In the genomic region with DNA sequence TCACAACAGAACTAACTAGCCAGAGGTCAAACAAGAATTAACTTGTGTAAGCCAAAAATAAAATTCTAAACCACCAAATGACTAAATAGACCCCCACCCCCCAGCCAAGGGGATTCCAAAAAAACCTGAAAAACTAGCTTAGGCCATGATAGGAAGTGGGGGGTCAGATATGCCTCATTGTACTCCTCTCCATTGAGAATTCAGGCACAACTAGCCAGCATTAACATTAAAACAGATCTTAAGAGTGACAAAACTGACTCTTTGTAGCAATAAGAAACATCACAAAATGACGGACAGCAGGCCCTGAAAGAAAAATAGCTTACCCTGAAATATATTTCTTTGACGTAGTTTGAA, we compare ENCODE assay signal across 14 cellular contexts.
"Had no signal": no experiment of that assay in that cellular context is flagged by ENCODE, and none has a peak within 500 bp of the region (broad histone marks: within the 10 kb centered on the region; RNA-seq: fewer than 3 reads in every experiment).

No MANE protein-coding gene starts in this region.

- ATAC-seq: esophagus mucosa; stimulated activated naive CD8-positive, alpha-beta T cell treated with anti-CD3 and anti-CD28 coated beads, Interleukin-15, amount 100 ng/mL, for 72 hours had no signal

- H3K9me3 ChIP-seq: breast epithelium, vagina had no signal

- H3K27ac Mint-ChIP-seq: activated naive CD8-positive, alpha-beta T cell treated with anti-CD3 and anti-CD28 coated beads for 36 hours; activated T-cell treated with anti-CD3 and anti-CD28 coated beads, Interleukin-2, amount 50 U/mL, for 24 hours; memory B cell; stimulated activated naive CD8-positive, alpha-beta T cell treated with anti-CD3 and anti-CD28 coated beads, Interleukin-15, amount 100 ng/mL, for 72 hours had no signal

- H3K36me3 Mint-ChIP-seq: activated naive CD8-positive, alpha-beta T cell treated with anti-CD3 and anti-CD28 coated beads for 36 hours; memory B cell had no signal

- H3K36me3 ChIP-seq: breast epithelium, vagina had no signal

- H3K9me3 Mint-ChIP-seq: activated naive CD8-positive, alpha-beta T cell treated with anti-CD3 and anti-CD28 coated beads for 36 hours; activated T-cell treated with anti-CD3 and anti-CD28 coated beads, Interleukin-2, amount 50 U/mL, for 24 hours; memory B cell; stimulated activated naive CD8-positive, alpha-beta T cell treated with anti-CD3 and anti-CD28 coated beads, Interleukin-15, amount 100 ng/mL, for 72 hours had no signal

- H3K4me3 Mint-ChIP-seq: activated naive CD8-positive, alpha-beta T cell treated with anti-CD3 and anti-CD28 coated beads for 36 hours; activated T-cell treated with anti-CD3 and anti-CD28 coated beads, Interleukin-2, amount 50 U/mL, for 24 hours; memory B cell; stimulated activated naive CD8-positive, alpha-beta T cell treated with anti-CD3 and anti-CD28 coated beads, Interleukin-15, amount 100 ng/mL, for 72 hours had no signal

- FAIRE-seq: endometrium, TTC549 had no signal

- H3K4me1 ChIP-seq: breast epithelium, vagina had no signal

- DNase-seq: activated effector memory CD4-positive, alpha-beta T cell treated with Interleukin-2 at 50 U/mL for 16 hours; activated naive CD8-positive, alpha-beta T cell treated with anti-CD3 and anti-CD28 coated beads for 36 hours; activated T-cell treated with anti-CD3 and anti-CD28 coated beads, Interleukin-2, amount 50 U/mL, for 24 hours; anterior cingulate cortex; stimulated activated CD4-positive, alpha-beta T cell treated with anti-CD3 and anti-CD28 coated beads, Interleukin-4, amount 100 ng/mL, for 4 hours; stimulated activated naive CD8-positive, alpha-beta T cell treated with anti-CD3 and anti-CD28 coated beads, Interleukin-15, amount 100 ng/mL, for 72 hours; T-helper 2 cell had no signal

- H3K4me1 Mint-ChIP-seq: activated naive CD8-positive, alpha-beta T cell treated with anti-CD3 and anti-CD28 coated beads for 36 hours; memory B cell; stimulated activated naive CD8-positive, alpha-beta T cell treated with anti-CD3 and anti-CD28 coated beads, Interleukin-15, amount 100 ng/mL, for 72 hours had no signal

- H3K27ac ChIP-seq: breast epithelium, skin epidermis, vagina had no signal

- H3K4me3 ChIP-seq: breast epithelium, skin epidermis, vagina had no signal

- H3K27me3 ChIP-seq: breast epithelium, vagina had no signal
